ENCODE assay signal across 8 cellular contexts in genomic region chr11:130390071-130390758, GRCh38. TPM values are rescaled to one million over a fixed set of nuclear protein-coding genes. Genes with fewer than 3 reads are reported as not detected.
DNase-seq lines count a peak whose midpoint lies in the region; ATAC-seq and TF ChIP-seq lines count a peak whose summit lies in the region.

No MANE protein-coding gene starts in this region.

- DNase-seq in COLO829 (ENCODE audit: low spot score) (peak; percentile 32), NCI-H2029 treated with DMSO at 0.1 percent for 48 hours (lab: John Stamatoyannopoulos, UW) (peak; percentile 49), chondrocyte (ENCODE audit: low spot score) (no peak), mucosa of gallbladder (ENCODE audit: low spot score) (peak; percentile 29)
- DNase-seq in stimulated activated naive CD4-positive, alpha-beta T cell treated with Interleukin-2 at 50 U/mL for 16 hours (lab: John Stamatoyannopoulos, UW), result no peak
- no peak for DNase-seq in activated CD4-positive, alpha-beta T cell treated with anti-CD3 and anti-CD28 coated beads, Interleukin-2, amount 50 U/mL, for 1 hour

- H3K4me3 Mint-ChIP-seq in chondrocyte (ENCODE audit: unreplicated experiment), result no peak overlapping the region

- no peaks in the 10 kb centered on the region for H3K9me3 Mint-ChIP-seq in chondrocyte (ENCODE audit: low read depth)

- TF ChIP-seq CTCF in chondrocyte (IDR thresholded peaks at IDR 0.05), result peak; percentile 81

- peaks cover 27% of the 10 kb centered on the region for H3K4me1 Mint-ChIP-seq in chondrocyte (ENCODE audit: low read depth)

- peak overlapping the region; percentile 52 for H3K27ac Mint-ChIP-seq in chondrocyte (ENCODE audit: unreplicated experiment)

- peaks cover 51% of the 10 kb centered on the region for H3K27me3 Mint-ChIP-seq in chondrocyte (ENCODE audit: low read depth)

- H3K36me3 Mint-ChIP-seq in chondrocyte (ENCODE audit: low read depth), result no peaks in the 10 kb centered on the region

- ATAC-seq in HG02938 (IDR thresholded peaks at IDR 0.05; ENCODE audit: unreplicated experiment) (no peak), HG03520 (IDR thresholded peaks at IDR 0.05; ENCODE audit: unreplicated experiment) (no peak)

RNA-seq across cellular contexts. Expression of gene ADAMTS8, which starts 38.2 kb away (rescaled TPM):
- total RNA-seq in chondrocyte (0.77 to 1.0 TPM (median 1.0 TPM) in 3 replicates), mucosa of gallbladder (14.1 TPM)

RNA-seq across cellular contexts. Expression of gene ADAMTS15, which starts 58.2 kb away (rescaled TPM):
- 16.8 to 140 TPM (median 136 TPM) in 3 replicates for total RNA-seq in chondrocyte
- 3.2 TPM for total RNA-seq in mucosa of gallbladder

Comparison
In these comparisons a context has a peak if more than half of its experiments do, and no peak if none do; other contexts are left out.
1. DNase-seq: peak in COLO829 (single experiment), NCI-H2029 treated with DMSO at 0.1 percent for 48 hours (single experiment) and mucosa of gallbladder (single experiment); none in chondrocyte (single experiment), stimulated activated naive CD4-positive, alpha-beta T cell treated with Interleukin-2 at 50 U/mL for 16 hours (single experiment) and activated CD4-positive, alpha-beta T cell treated with anti-CD3 and anti-CD28 coated beads, Interleukin-2, amount 50 U/mL, for 1 hour (single experiment).